Comparison of ENCODE assay signal across 8 cellular contexts in genomic region chr1:154971341-154971998, GRCh38. TPM values are rescaled to one million over a fixed set of nuclear protein-coding genes. Genes with fewer than 3 reads are reported as not detected.
DNase-seq lines count a peak whose midpoint lies in the region; ATAC-seq and TF ChIP-seq lines count a peak whose summit lies in the region.

No MANE protein-coding gene starts in this region.

- intact Hi-C loops in left ventricle myocardium inferior (cut with micrococcal nuclease) = no loop called here

- peaks cover 27% of the 10 kb centered on the region for H3K36me3 ChIP-seq in left ventricle myocardium inferior

- no peaks in the 10 kb centered on the region for H3K27me3 ChIP-seq in left ventricle myocardium inferior (ENCODE audit: low read depth)

- peaks cover 37% of the 10 kb centered on the region for H3K4me1 Mint-ChIP-seq in stimulated activated memory B cell treated with anti-CD40 and anti-IgM and Interleukin-4, amounts not matched to agents 10 μg/mL and 1 μg/mL and 100 μg/mL, for 72 hours

- H3K9me3 Mint-ChIP-seq in stimulated activated memory B cell treated with anti-CD40 and anti-IgM and Interleukin-4, amounts not matched to agents 10 μg/mL and 1 μg/mL and 100 μg/mL, for 72 hours = no peaks in the 10 kb centered on the region

- H3K36me3 Mint-ChIP-seq in stimulated activated memory B cell treated with anti-CD40 and anti-IgM and Interleukin-4, amounts not matched to agents 10 μg/mL and 1 μg/mL and 100 μg/mL, for 72 hours = peaks cover 33% of the 10 kb centered on the region

- DNase-seq in HFF-Myc (ENCODE audit: extremely low read depth, low read depth) (no peak), left ventricle myocardium inferior (peak; percentile 41), amygdala (lab: John Stamatoyannopoulos, UW) (no peak), T-helper 9 cell (no peak), NCI-H2081 treated with DMSO at 0.1 percent for 48 hours (lab: John Stamatoyannopoulos, UW) (no peak)

- no peaks in the 10 kb centered on the region for H3K27me3 Mint-ChIP-seq in stimulated activated memory B cell treated with anti-CD40 and anti-IgM and Interleukin-4, amounts not matched to agents 10 μg/mL and 1 μg/mL and 100 μg/mL, for 72 hours

- H3K4me1 ChIP-seq in left ventricle myocardium inferior = peaks cover 89% of the 10 kb centered on the region

- H3K27ac ChIP-seq in left ventricle myocardium inferior (replicated peaks) = peak overlapping the region; percentile 97

- TF ChIP-seq CTCF in HFF-Myc (IDR thresholded peaks at IDR 0.05; ENCODE audit: low read depth, low read length, missing control alignments) (no peak), WI38 (IDR thresholded peaks at IDR 0.05; ENCODE audit: low read depth, low read length) (no peak), left ventricle myocardium inferior (IDR thresholded peaks at IDR 0.05; ENCODE audit: borderline replicate concordance) (no peak)

- no peak for ATAC-seq in stimulated activated memory B cell treated with anti-CD40 and anti-IgM and Interleukin-4, amounts not matched to agents 10 μg/mL and 1 μg/mL and 100 μg/mL, for 72 hours
- no peak for ATAC-seq in GM21381 (IDR thresholded peaks at IDR 0.05; ENCODE audit: unreplicated experiment)

- peak overlapping the region; percentile 5 for H3K4me3 Mint-ChIP-seq in stimulated activated memory B cell treated with anti-CD40 and anti-IgM and Interleukin-4, amounts not matched to agents 10 μg/mL and 1 μg/mL and 100 μg/mL, for 72 hours

- H3K4me3 ChIP-seq in HFF-Myc (replicated peaks; ENCODE audit: low read depth, low read length) = peak overlapping the region; percentile 72
- peak overlapping the region; percentile 89 for H3K4me3 ChIP-seq in WI38 (ENCODE audit: low read depth, low read length)
- H3K4me3 ChIP-seq in left ventricle myocardium inferior = peak overlapping the region; percentile 82

- peak overlapping the region; percentile 82 for H3K27ac Mint-ChIP-seq in stimulated activated memory B cell treated with anti-CD40 and anti-IgM and Interleukin-4, amounts not matched to agents 10 μg/mL and 1 μg/mL and 100 μg/mL, for 72 hours

- no peaks in the 10 kb centered on the region for H3K9me3 ChIP-seq in left ventricle myocardium inferior (replicated peaks)

RNA-seq across cellular contexts. Expression of gene SHC1, which starts 0.9 kb away (rescaled TPM):
- total RNA-seq in left ventricle myocardium inferior = 43.0 TPM

RNA-seq across cellular contexts. Expression of gene CKS1B, which starts 3.0 kb away (rescaled TPM):
- total RNA-seq in left ventricle myocardium inferior = 17.8 TPM

RNA-seq across cellular contexts. Expression of gene PYGO2, which starts 9.9 kb away (rescaled TPM):
- 12.9 TPM for total RNA-seq in left ventricle myocardium inferior

RNA-seq across cellular contexts. Expression of gene FLAD1, which starts 11.7 kb away (rescaled TPM):
- 30.1 TPM for total RNA-seq in left ventricle myocardium inferior

RNA-seq across cellular contexts. Expression of gene PBXIP1, which starts 15.6 kb away (rescaled TPM):
- total RNA-seq in left ventricle myocardium inferior = 52.3 TPM
